Comparison of ENCODE assay signal across 8 cellular contexts in the genomic region with DNA sequence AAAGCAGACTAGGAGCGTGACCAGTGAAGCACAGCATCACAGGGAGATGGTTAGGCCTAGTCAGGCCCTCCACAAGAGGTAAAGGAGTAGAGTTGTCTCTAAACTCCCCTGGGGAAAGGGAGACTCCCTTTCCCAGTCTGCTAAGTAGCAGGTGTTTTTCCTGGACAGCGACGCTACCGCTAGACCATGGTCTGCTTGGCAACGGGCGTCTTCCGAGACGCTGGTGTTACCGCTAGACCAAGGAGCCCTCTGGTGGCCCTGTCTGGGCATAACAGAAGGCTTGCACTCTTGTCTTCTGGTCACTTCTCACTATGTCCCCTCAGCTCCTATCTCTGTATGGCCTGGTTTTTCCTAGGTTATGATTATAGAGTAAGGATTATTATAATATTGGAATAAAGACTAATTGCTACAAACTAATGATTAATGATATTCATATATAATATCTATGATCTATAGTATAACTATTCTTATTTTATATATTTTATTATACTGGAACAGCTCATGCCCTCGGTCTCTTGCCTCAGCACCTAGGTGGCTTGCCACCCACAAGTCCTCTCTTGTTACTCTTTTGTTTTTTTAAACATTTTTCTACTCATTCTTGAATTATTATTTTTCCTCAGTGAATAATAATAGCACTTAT.
A peak's percentile ranks its signal among the peaks of the same experiment; 100 is the strongest.
DNase-seq lines count a peak whose midpoint lies in the region; TF ChIP-seq lines count a peak whose summit lies in the region.
"Not testable (repeated sequence)": the region's sequence is repeated elsewhere in the genome, so short reads cannot be mapped to it uniquely, and the experiment has no call there.

No MANE protein-coding gene starts in this region.

- not testable (repeated sequence) for H4K20me1 ChIP-seq in SU-DHL-6 (ENCODE audit: low read depth, low read length)

- H3K27ac ChIP-seq in SU-DHL-6 (ENCODE audit: low read depth, low read length); tibial artery: not testable (repeated sequence)

- H3K27me3 ChIP-seq in SU-DHL-6 (ENCODE audit: low read length); tibial artery: not testable (repeated sequence)

- H3F3A ChIP-seq in SU-DHL-6 (ENCODE audit: insufficient read depth) = not testable (repeated sequence)

- DNase-seq in EL (peak; percentile 61), NCI-H1105 (lab: John Stamatoyannopoulos, UW) (peak; percentile 47), activated T-helper 1 cell treated with Interleukin-2 at 50 U/mL for 16 hours (ENCODE audit: low read depth) (peak; percentile 16), kidney tubule cell (ENCODE audit: low spot score) (peak; percentile 70), tibial artery (peak; percentile 57 to 79)
- peak; percentile 40 for DNase-seq in effector CD4-positive, alpha-beta T cell
- not testable (repeated sequence) for DNase-seq in retinal pigment epithelial cell (ENCODE audit: low read depth)

- TF ChIP-seq CTCF in SU-DHL-6 (IDR thresholded peaks at IDR 0.05; ENCODE audit: insufficient read depth, low read length, poor library complexity, severe bottlenecking) = peak; percentile 38
- peak; percentile 47 for TF ChIP-seq CTCF in retinal pigment epithelial cell (conservative IDR thresholded peaks at IDR 0.05; ENCODE audit: low read depth, low read length)
- peak; percentile 46 to 50 for TF ChIP-seq CTCF in tibial artery (IDR thresholded peaks at IDR 0.05)

- intact Hi-C loops in tibial artery (cut with DNase I; ENCODE audit: low total_unique reads) = loop anchor here (5.0 kb wide), 1 partner anchor 224 kb away; no protein-coding TSS in a partner anchor

- H2AFZ ChIP-seq in SU-DHL-6 (ENCODE audit: low read depth, low read length, severe bottlenecking) = not testable (repeated sequence)

- H3K9me3 ChIP-seq in SU-DHL-6 (ENCODE audit: insufficient read depth, low read length); tibial artery: not testable (repeated sequence)

- not testable (repeated sequence) for H3K79me2 ChIP-seq in SU-DHL-6 (ENCODE audit: insufficient read depth, low read length)

- not testable (repeated sequence) for H3K9me2 ChIP-seq in SU-DHL-6 (replicated peaks; ENCODE audit: insufficient read depth, low read length)

- not testable (repeated sequence) for H3K4me3 ChIP-seq in SU-DHL-6 (ENCODE audit: insufficient read depth, low read length, poor library complexity, severe bottlenecking); retinal pigment epithelial cell (ENCODE audit: low read length); tibial artery

- peak overlapping the region; percentile 5 for H3K4me2 ChIP-seq in SU-DHL-6 (ENCODE audit: low read depth, low read length, poor library complexity, severe bottlenecking)

- H3K9ac ChIP-seq in SU-DHL-6 (ENCODE audit: low read length) = not testable (repeated sequence)

- not testable (repeated sequence) for H3K4me1 ChIP-seq in tibial artery

- not testable (repeated sequence) for H3K36me3 ChIP-seq in SU-DHL-6 (ENCODE audit: low read length); tibial artery
